In genomic region chr11:33605703-33606102, GRCh38 we compare ENCODE assay signal across 8 cellular contexts.
"Had no signal": no experiment of that assay in that cellular context is flagged by ENCODE, and none has a peak within 500 bp of the region (broad histone marks: within the 10 kb centered on the region; RNA-seq: fewer than 3 reads in every experiment).

No MANE protein-coding gene starts in this region.

- H3K27ac ChIP-seq: GM23248 had no signal

- H3K9me3 Mint-ChIP-seq: HFFc6 had no signal

- ATAC-seq: HCT116, K562 had no signal

- H3K4me3 ChIP-seq: GM23248, HAP-1, K562 had no signal

- H3K36me3 ChIP-seq: HAP-1 had no signal

- H3K4me3 Mint-ChIP-seq: HFFc6 had no signal

- H3K9me3 ChIP-seq: HAP-1 had no signal

- DNase-seq: GM23248, GOT3, H7, HFFc6, IMR-90 had no signal

- H3K27ac Mint-ChIP-seq: HFFc6 had no signal
